ENCODE assay signal across 12 cellular contexts in genomic region chr16:2237076-2237551, GRCh38. TPM values are rescaled to one million over a fixed set of nuclear protein-coding genes. Genes with fewer than 3 reads are reported as not detected.
DNase-seq lines count a peak whose midpoint lies in the region; ATAC-seq and TF ChIP-seq lines count a peak whose summit lies in the region.
"Had no signal": no experiment of that assay in that cellular context is flagged by ENCODE, and none has a peak within 500 bp of the region (broad histone marks: within the 10 kb centered on the region; RNA-seq: fewer than 3 reads in every experiment).

No MANE protein-coding gene starts in this region.

- H3K36me3 Mint-ChIP-seq in activated naive CD4-positive, alpha-beta T cell treated with anti-CD3 and anti-CD28 coated beads for 36 hours (ENCODE audit: low read depth), result peaks cover 9% of the 10 kb centered on the region

- dilution Hi-C loops in mammary epithelial cell (cut with HindIII; ENCODE audit: low sequenced_read_pairs), result no loop called here

- no peak for ATAC-seq in lower lobe of right lung
- ATAC-seq in activated CD4-positive, CD25-positive, alpha-beta regulatory T cell treated with anti-CD3 and anti-CD28 coated beads, Interleukin-2, amount 50 U/mL, for 24 hours, result no peak
- ATAC-seq: effector memory CD8-positive, alpha-beta T cell had no signal

- intact Hi-C loops in mammary epithelial cell (cut with micrococcal nuclease), result no loop called here
- intact Hi-C loops in lower lobe of right lung (cut with DNase I), result no loop called here
- intact Hi-C loops in activated naive CD4-positive, alpha-beta T cell treated with anti-CD3 and anti-CD28 coated beads for 36 hours (cut with micrococcal nuclease), result no loop called here

- CTCF ChIA-PET in mammary epithelial cell (lab: Charles Lee; ENCODE audit: low non-redundant PET), result no interaction called here
- CTCF ChIA-PET in activated naive CD4-positive, alpha-beta T cell treated with anti-CD3 and anti-CD28 coated beads for 36 hours (lab: Charles Lee), result no interaction called here

- H3K27me3 ChIP-seq in mammary epithelial cell (ENCODE audit: insufficient read depth, low read length) (no peaks in the 10 kb centered on the region), lower lobe of right lung (ENCODE audit: low read depth) (peaks cover 30% of the 10 kb centered on the region)

- H3K79me2 ChIP-seq in mammary epithelial cell (ENCODE audit: insufficient read depth, low read length), result no peaks in the 10 kb centered on the region

- no peak overlapping the region for H3K27ac Mint-ChIP-seq in activated naive CD4-positive, alpha-beta T cell treated with anti-CD3 and anti-CD28 coated beads for 36 hours
- H3K27ac Mint-ChIP-seq: activated CD8-positive, alpha-beta T cell treated with anti-CD3 and anti-CD28 coated beads for 36 hours; effector memory CD8-positive, alpha-beta T cell; IgD-negative memory B cell had no signal

- WGBS in mammary epithelial cell (ENCODE audit: low coverage, missing lambda C conversion rate), result 20% methylated on average over 1 of the region's 49 CpGs

- H3K4me1 ChIP-seq in mammary epithelial cell (ENCODE audit: insufficient read depth, low read length) (peaks cover 4% of the 10 kb centered on the region), lower lobe of right lung (peaks cover 25% of the 10 kb centered on the region)

- H3K9me3 ChIP-seq in mammary epithelial cell (replicated peaks; ENCODE audit: insufficient read depth, low read length) (no peaks in the 10 kb centered on the region), lower lobe of right lung (no peaks in the 10 kb centered on the region)

- no peak overlapping the region for H3K4me3 Mint-ChIP-seq in activated naive CD4-positive, alpha-beta T cell treated with anti-CD3 and anti-CD28 coated beads for 36 hours
- H3K4me3 Mint-ChIP-seq: activated CD8-positive, alpha-beta T cell treated with anti-CD3 and anti-CD28 coated beads for 36 hours; effector memory CD8-positive, alpha-beta T cell; IgD-negative memory B cell had no signal

- no peaks in the 10 kb centered on the region for H3K9me3 Mint-ChIP-seq in activated naive CD4-positive, alpha-beta T cell treated with anti-CD3 and anti-CD28 coated beads for 36 hours
- H3K9me3 Mint-ChIP-seq: activated CD8-positive, alpha-beta T cell treated with anti-CD3 and anti-CD28 coated beads for 36 hours; effector memory CD8-positive, alpha-beta T cell; IgD-negative memory B cell had no signal

- H3K4me1 Mint-ChIP-seq in activated naive CD4-positive, alpha-beta T cell treated with anti-CD3 and anti-CD28 coated beads for 36 hours (ENCODE audit: low read depth), result no peaks in the 10 kb centered on the region
- H3K4me1 Mint-ChIP-seq: IgD-negative memory B cell had no signal

- no TSS peak for BruUV-seq in mammary epithelial cell (replicated peaks; lab: Mats Ljungman, UMichigan)

- in situ Hi-C loops in mammary epithelial cell (cut with MboI; ENCODE audit: low sequenced_read_pairs in 2 of 2), result no loop called here

- peaks cover 8% of the 10 kb centered on the region for H4K20me1 ChIP-seq in mammary epithelial cell (ENCODE audit: insufficient read depth, low read length)

- no peak overlapping the region for H3K27ac ChIP-seq in mammary epithelial cell (ENCODE audit: insufficient read depth, low read depth, low read length)
- H3K27ac ChIP-seq in lower lobe of right lung, result no peak overlapping the region
- H3K27ac ChIP-seq: C4-2B had no signal

- H3K36me3 ChIP-seq in mammary epithelial cell (ENCODE audit: insufficient read depth, low read length) (peaks cover 2% of the 10 kb centered on the region), lower lobe of right lung (peaks cover 49% of the 10 kb centered on the region)

- no peak overlapping the region for H2AFZ ChIP-seq in mammary epithelial cell (ENCODE audit: low read depth, low read length)

- peak; percentile 40 for DNase-seq in D341Med (ENCODE audit: low spot score)
- no peak for DNase-seq in mammary epithelial cell
- no peak for DNase-seq in lower lobe of right lung
- no peak for DNase-seq in AML-193 (lab: John Stamatoyannopoulos, UW)
- DNase-seq in activated naive CD4-positive, alpha-beta T cell treated with anti-CD3 and anti-CD28 coated beads for 36 hours, result no peak
- DNase-seq: activated CD8-positive, alpha-beta T cell treated with anti-CD3 and anti-CD28 coated beads for 36 hours; effector memory CD8-positive, alpha-beta T cell; NCI-H187 treated with DMSO at 0.1 percent for 48 hours; stimulated activated naive CD4-positive, alpha-beta T cell had no signal

- TF ChIP-seq CTCF in mammary epithelial cell (conservative IDR thresholded peaks at IDR 0.05 in 1 of 2, IDR thresholded peaks at IDR 0.05 in 1 of 2; ENCODE audit: extremely low read depth in 1 of 2, insufficient read depth in 1 of 2, low read depth in 1 of 2, low read length in 2 of 2) (no peak), lower lobe of right lung (IDR thresholded peaks at IDR 0.05) (no peak)

- peak overlapping the region; percentile 49 for H3K4me2 ChIP-seq in mammary epithelial cell (ENCODE audit: insufficient read depth, low read depth, low read length)

- H3K4me3 ChIP-seq in mammary epithelial cell (replicated peaks in 1 of 3; ENCODE audit: insufficient read depth in 1 of 3, low read depth in 2 of 3, low read length in 3 of 3) (no peak overlapping the region), lower lobe of right lung (peak overlapping the region; percentile 7)

- no peaks in the 10 kb centered on the region for H3K27me3 Mint-ChIP-seq in activated naive CD4-positive, alpha-beta T cell treated with anti-CD3 and anti-CD28 coated beads for 36 hours (ENCODE audit: low read depth)
- H3K27me3 Mint-ChIP-seq: activated CD8-positive, alpha-beta T cell treated with anti-CD3 and anti-CD28 coated beads for 36 hours; effector memory CD8-positive, alpha-beta T cell had no signal

- no peak overlapping the region for H3K9ac ChIP-seq in mammary epithelial cell (ENCODE audit: insufficient read depth, low read length)

RNA-seq across cellular contexts. Expression of gene DNASE1L2, which starts 0.9 kb away (rescaled TPM):
- 1 to 10 TPM in 1 of 2 donors, under 1 TPM in 1; 0.67 to 1.5 TPM for total RNA-seq in mammary epithelial cell
- 0.34 TPM for polyA plus RNA-seq in mammary epithelial cell
- not detected for polyA minus RNA-seq in mammary epithelial cell
- total RNA-seq in lower lobe of right lung, result 2.0 TPM
- under 1 TPM; 0.33 to 0.62 TPM for total RNA-seq in activated naive CD4-positive, alpha-beta T cell treated with anti-CD3 and anti-CD28 coated beads for 36 hours
- polyA plus RNA-seq: IgD-negative memory B cell had no signal

RNA-seq across cellular contexts. Expression of gene E4F1, which starts 13.7 kb away (rescaled TPM):
- 10 to 100 TPM; 22.0 to 24.8 TPM for total RNA-seq in mammary epithelial cell
- polyA plus RNA-seq in mammary epithelial cell, result 15.2 TPM
- polyA minus RNA-seq in mammary epithelial cell, result 8.6 TPM
- 21.0 TPM for total RNA-seq in lower lobe of right lung
- total RNA-seq in activated naive CD4-positive, alpha-beta T cell treated with anti-CD3 and anti-CD28 coated beads for 36 hours, result 10 to 100 TPM; 21.2 to 21.7 TPM

RNA-seq across cellular contexts. Expression of gene ECI1, which starts 14.3 kb away (rescaled TPM):
- total RNA-seq in mammary epithelial cell (10 to 100 TPM; 79.3 to 84.7 TPM), lower lobe of right lung (50.4 TPM)
- 48.2 TPM for polyA plus RNA-seq in mammary epithelial cell
- 11.6 TPM for polyA minus RNA-seq in mammary epithelial cell
- total RNA-seq in activated naive CD4-positive, alpha-beta T cell treated with anti-CD3 and anti-CD28 coated beads for 36 hours, result 10 to 100 TPM; 39.7 to 48.3 TPM

RNA-seq across cellular contexts. Expression of gene PGP, which starts 22.5 kb away (rescaled TPM):
- 10 to 100 TPM; 12.8 to 19.0 TPM for total RNA-seq in mammary epithelial cell
- polyA plus RNA-seq in mammary epithelial cell, result 19.9 TPM
- 6.6 TPM for polyA minus RNA-seq in mammary epithelial cell
- 13.3 TPM for total RNA-seq in lower lobe of right lung
- total RNA-seq in activated naive CD4-positive, alpha-beta T cell treated with anti-CD3 and anti-CD28 coated beads for 36 hours, result 10 to 100 TPM; 11.2 to 12.2 TPM

RNA-seq across cellular contexts. Expression of gene BRICD5, which starts 26.5 kb away (rescaled TPM):
- total RNA-seq in mammary epithelial cell (1 to 10 TPM in 1 of 2 donors, under 1 TPM in 1; 0.67 to 4.3 TPM), lower lobe of right lung (7.8 TPM)
- 1.7 TPM for polyA plus RNA-seq in mammary epithelial cell
- not detected for polyA minus RNA-seq in mammary epithelial cell
- total RNA-seq in activated naive CD4-positive, alpha-beta T cell treated with anti-CD3 and anti-CD28 coated beads for 36 hours, result 1 to 10 TPM; 2.6 to 3.1 TPM
